In genomic region chr18:14178691-14179196, GRCh38 we compare ENCODE assay signal across 8 cellular contexts.
DNase-seq lines count a peak whose midpoint lies in the region; ATAC-seq and TF ChIP-seq lines count a peak whose summit lies in the region.
"Not testable (repeated sequence)": the region's sequence is repeated elsewhere in the genome, so short reads cannot be mapped to it uniquely, and the experiment has no call there.

No MANE protein-coding gene starts in this region.

- peak; percentile 13 for DNase-seq in EL
- peak; percentile 52 for DNase-seq in HuH-7 (ENCODE audit: low spot score)
- DNase-seq in RWPE2 (ENCODE audit: low spot score) = peak; percentile 45
- peak; percentile 58 for DNase-seq in activated T-helper 9 cell treated with anti-CD3 and anti-CD28 coated beads, Interleukin-2, amount 50 U/mL, for 16 hours (ENCODE audit: low read depth)
- DNase-seq in fibroblast of the conjunctiva (ENCODE audit: low read depth) = peak; percentile 13
- peak; percentile 19 for DNase-seq in non-pigmented ciliary epithelial cell (ENCODE audit: low read depth)
- peak; percentile 84 for DNase-seq in stimulated activated naive CD8-positive, alpha-beta T cell treated with anti-CD3 and anti-CD28 coated beads, Interleukin-15, Interleukin-2, amounts not matched to agents 100 U/mL and 50 U/mL, for 24 hours

- ATAC-seq in GM21576 (IDR thresholded peaks at IDR 0.05; ENCODE audit: unreplicated experiment) (peak; percentile 96), RWPE2 (ENCODE audit: low read depth) (peak; percentile 94)
- peak; percentile 92 for ATAC-seq in stimulated activated naive CD8-positive, alpha-beta T cell treated with anti-CD3 and anti-CD28 coated beads, Interleukin-15, Interleukin-2, amounts not matched to agents 100 U/mL and 50 U/mL, for 24 hours

- peak overlapping the region; percentile 38 for H3K4me3 ChIP-seq in RWPE2 (ENCODE audit: severe bottlenecking)

- not testable (repeated sequence) for H3K36me3 ChIP-seq in RWPE2 (ENCODE audit: low read depth)

- not testable (repeated sequence) for H3K9me3 ChIP-seq in RWPE2 (ENCODE audit: severe bottlenecking)

- H3K27me3 ChIP-seq in RWPE2 (ENCODE audit: insufficient read depth, poor library complexity, severe bottlenecking) = not testable (repeated sequence)

- not testable (repeated sequence) for H3K4me1 ChIP-seq in RWPE2 (ENCODE audit: insufficient read depth, poor library complexity, severe bottlenecking)

- H3K27ac ChIP-seq in RWPE2 (ENCODE audit: poor library complexity, severe bottlenecking) = not testable (repeated sequence)

- peak; percentile 53 for TF ChIP-seq CTCF in RWPE2 (IDR thresholded peaks at IDR 0.05; ENCODE audit: poor library complexity, severe bottlenecking)

Comparison
In these comparisons a context has a peak if more than half of its experiments do, and no peak if none do; other contexts are left out.
1. DNase-seq: peak in every context shown above with its lines; median percentile 84 in stimulated activated naive CD8-positive, alpha-beta T cell treated with anti-CD3 and anti-CD28 coated beads, Interleukin-15, Interleukin-2, amounts not matched to agents 100 U/mL and 50 U/mL, for 24 hours; 58 in activated T-helper 9 cell treated with anti-CD3 and anti-CD28 coated beads, Interleukin-2, amount 50 U/mL, for 16 hours; 52 in HuH-7; 45 in RWPE2; 19 in non-pigmented ciliary epithelial cell; 13 in EL; 13 in fibroblast of the conjunctiva.